Comparison of ENCODE assay signal across 30 cellular contexts in genomic region chr7:105281966-105282365, GRCh38.
"Had no signal": no experiment of that assay in that cellular context is flagged by ENCODE, and none has a peak within 500 bp of the region (broad histone marks: within the 10 kb centered on the region; RNA-seq: fewer than 3 reads in every experiment).

No MANE protein-coding gene starts in this region.

- H3K36me3 ChIP-seq: neutrophil, ovary, right lobe of liver, sigmoid colon, stomach, thoracic aorta, thyroid gland, tibial nerve, upper lobe of left lung, vagina had no signal

- DNase-seq: naive thymus-derived CD8-positive, alpha-beta T cell; nephron progenitor cell; nucleus accumbens; ovary; posterior cingulate gyrus; psoas muscle; right cardiac atrium; right lobe of liver; sigmoid colon; small intestine; stimulated activated CD4-positive, alpha-beta T cell treated with anti-CD3 and anti-CD28 coated beads, Interleukin-15, amount 100 ng/mL, for 24 hours; stimulated activated CD4-positive, alpha-beta T cell treated with anti-CD3 and anti-CD28 coated beads, Interleukin-2, amount 100 ng/mL, for 24 hours; stimulated activated CD4-positive, alpha-beta T cell treated with anti-CD3 and anti-CD28 coated beads, Interleukin-2, amount 100 ng/mL, for 48 hours; stimulated activated CD4-positive, alpha-beta T cell treated with anti-CD3 and anti-CD28 coated beads, Interleukin-4, amount 100 ng/mL, for 24 hours; stimulated activated naive B cell treated with anti-CD40 and anti-IgM and Interleukin-4, amounts not matched to agents 10 μg/mL and 1 μg/mL and 100 μg/mL, for 72 hours; stimulated activated naive CD4-positive, alpha-beta T cell treated with Interleukin-2 at 50 U/mL for 16 hours; stomach; thyroid gland; trophoblast cell; upper lobe of left lung had no signal

- H3K27me3 ChIP-seq: neutrophil, ovary, right lobe of liver, sigmoid colon, stomach, thyroid gland, tibial nerve, upper lobe of left lung, vagina had no signal

- H2AFZ ChIP-seq: parathyroid adenoma had no signal

- H3K27ac Mint-ChIP-seq: naive thymus-derived CD8-positive, alpha-beta T cell; natural killer cell treated with Interleukin-12 subunit alpha and Interleukin-12 subunit beta and Interleukin-15 and Interleukin-18, amount 100 ng/mL, for 72 hours; nephron progenitor cell; progenitor cell of endocrine pancreas; stimulated activated effector memory CD8-positive, alpha-beta T cell treated with anti-CD3 and anti-CD28 coated beads, Interleukin-12 subunit alpha, Interleukin-12 subunit beta, amount 100 ng/mL, for 72 hours; stimulated activated naive B cell treated with anti-CD40 and anti-IgM and Interleukin-4, amounts not matched to agents 10 μg/mL and 1 μg/mL and 100 μg/mL, for 72 hours; stimulated activated naive CD8-positive, alpha-beta T cell treated with anti-CD3 and anti-CD28 coated beads, Interleukin-15, Interleukin-2, amounts not matched to agents 100 ng/mL and 50 ng/mL, for 24 hours had no signal

- H3K9ac ChIP-seq: parathyroid adenoma had no signal

- H3K27me3 Mint-ChIP-seq: naive thymus-derived CD8-positive, alpha-beta T cell; natural killer cell treated with Interleukin-12 subunit alpha and Interleukin-12 subunit beta and Interleukin-15 and Interleukin-18, amount 100 ng/mL, for 72 hours; progenitor cell of endocrine pancreas; stimulated activated naive B cell treated with anti-CD40 and anti-IgM and Interleukin-4, amounts not matched to agents 10 μg/mL and 1 μg/mL and 100 μg/mL, for 72 hours; stimulated activated naive CD8-positive, alpha-beta T cell treated with anti-CD3 and anti-CD28 coated beads, Interleukin-15, Interleukin-2, amounts not matched to agents 100 ng/mL and 50 ng/mL, for 24 hours had no signal

- H3K9me3 ChIP-seq: neutrophil, ovary, psoas muscle, right lobe of liver, sigmoid colon, stomach, thoracic aorta, thyroid gland, tibial nerve, upper lobe of left lung, vagina had no signal

- ATAC-seq: naive thymus-derived CD8-positive, alpha-beta T cell; natural killer cell treated with Interleukin-12 subunit alpha and Interleukin-12 subunit beta and Interleukin-15 and Interleukin-18, amount 100 ng/mL, for 72 hours; psoas muscle; right cardiac atrium; right lobe of liver; stimulated activated effector memory CD8-positive, alpha-beta T cell treated with anti-CD3 and anti-CD28 coated beads, Interleukin-12 subunit alpha, Interleukin-12 subunit beta, amount 100 ng/mL, for 72 hours; stimulated activated naive B cell treated with anti-CD40 and anti-IgM and Interleukin-4, amounts not matched to agents 10 μg/mL and 1 μg/mL and 100 μg/mL, for 72 hours had no signal

- H3K4me3 Mint-ChIP-seq: naive thymus-derived CD8-positive, alpha-beta T cell; natural killer cell treated with Interleukin-12 subunit alpha and Interleukin-12 subunit beta and Interleukin-15 and Interleukin-18, amount 100 ng/mL, for 72 hours; nephron progenitor cell; neural crest cell; stimulated activated effector memory CD8-positive, alpha-beta T cell treated with anti-CD3 and anti-CD28 coated beads, Interleukin-12 subunit alpha, Interleukin-12 subunit beta, amount 100 ng/mL, for 72 hours; stimulated activated naive B cell treated with anti-CD40 and anti-IgM and Interleukin-4, amounts not matched to agents 10 μg/mL and 1 μg/mL and 100 μg/mL, for 72 hours; stimulated activated naive CD8-positive, alpha-beta T cell treated with anti-CD3 and anti-CD28 coated beads, Interleukin-15, Interleukin-2, amounts not matched to agents 100 ng/mL and 50 ng/mL, for 24 hours had no signal

- H3K36me3 Mint-ChIP-seq: natural killer cell treated with Interleukin-12 subunit alpha and Interleukin-12 subunit beta and Interleukin-15 and Interleukin-18, amount 100 ng/mL, for 72 hours had no signal

- H3K27ac ChIP-seq: neutrophil, ovary, parathyroid adenoma, psoas muscle, right lobe of liver, sigmoid colon, stomach, thoracic aorta, thyroid gland, tibial nerve, upper lobe of left lung, vagina had no signal

- H3K4me1 ChIP-seq: thyroid gland, upper lobe of left lung, vagina had no signal

- H3K4me3 ChIP-seq: ovary, psoas muscle, right lobe of liver, sigmoid colon, stomach, thoracic aorta, thyroid gland, tibial nerve, upper lobe of left lung, vagina had no signal
